ENCODE assay signal across 8 cellular contexts in the genomic region with DNA sequence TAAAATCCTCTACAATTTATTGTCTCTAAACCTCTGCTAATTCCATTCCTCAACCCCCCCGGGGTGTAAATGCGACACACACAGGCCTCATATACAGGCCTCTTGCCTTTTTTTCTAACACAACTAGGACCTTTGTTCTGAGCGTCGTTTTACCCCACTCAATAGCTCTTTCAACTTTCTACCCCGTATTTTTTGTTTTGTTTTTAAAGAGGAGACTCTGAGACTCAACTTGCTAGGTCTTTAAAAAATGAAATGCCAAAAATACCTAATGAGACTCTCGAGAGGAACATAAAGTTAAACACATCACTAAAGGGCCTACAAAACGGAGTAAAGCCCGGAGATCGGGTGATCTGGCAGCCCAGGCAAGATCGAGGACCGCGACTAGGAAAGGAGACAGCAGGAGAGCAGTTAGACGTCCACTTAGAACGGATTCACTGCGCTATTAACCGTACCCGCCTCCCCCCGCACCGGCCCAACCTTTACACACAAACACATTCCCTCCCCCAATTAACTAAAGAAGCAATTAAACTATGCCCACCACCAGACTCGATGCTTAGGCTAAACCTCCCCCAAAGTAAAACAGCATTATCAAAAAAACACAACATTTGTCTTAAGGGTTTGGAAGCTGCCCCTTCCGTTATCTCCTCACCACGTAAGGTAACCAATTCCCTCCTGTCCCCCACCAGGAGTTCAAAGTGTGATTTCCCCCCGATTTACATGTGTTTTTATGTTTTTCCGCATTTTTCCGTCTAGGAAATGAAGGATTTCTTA. TPM values are rescaled to one million over a fixed set of nuclear protein-coding genes. Genes with fewer than 3 reads are reported as not detected.
A peak's percentile ranks its signal among the peaks of the same experiment; 100 is the strongest.
DNase-seq lines count a peak whose midpoint lies in the region; ATAC-seq lines count a peak whose summit lies in the region.

No MANE protein-coding gene starts in this region.

- peaks cover 43% of the 10 kb centered on the region for H3K4me1 Mint-ChIP-seq in activated T-cell treated with anti-CD3 and anti-CD28 coated beads, Interleukin-2, amount 50 U/mL, for 4 hours (ENCODE audit: low read depth)

- H3K79me2 ChIP-seq in trophoblast cell (ENCODE audit: control insufficient read depth, insufficient read depth, low read length, poor library complexity), result peaks cover 29% of the 10 kb centered on the region

- no peak overlapping the region for H2BK120ac ChIP-seq in trophoblast cell (ENCODE audit: insufficient read depth, low read length, poor library complexity)

- H2BK5ac ChIP-seq in trophoblast cell (ENCODE audit: low read depth, low read length, poor library complexity), result no peak overlapping the region

- peak overlapping the region; percentile 97 for H3K4me3 Mint-ChIP-seq in activated T-cell treated with anti-CD3 and anti-CD28 coated beads, Interleukin-2, amount 50 U/mL, for 4 hours

- H2BK12ac ChIP-seq in trophoblast cell (ENCODE audit: low read length), result no peak overlapping the region

- H3K4me3 ChIP-seq in Jurkat, Clone E6-1 (ENCODE audit: low read length), result peak overlapping the region; percentile 87
- peak overlapping the region; percentile 45 for H3K4me3 ChIP-seq in trophoblast cell (ENCODE audit: low read depth, low read length)

- H4K12ac ChIP-seq in trophoblast cell (ENCODE audit: low read depth, low read length), result no peak overlapping the region

- peak overlapping the region; percentile 97 for H3K27ac ChIP-seq in trophoblast cell (ENCODE audit: low read depth, low read length)

- peak overlapping the region; percentile 78 for H3K9ac ChIP-seq in trophoblast cell (ENCODE audit: low read length)

- no peak for ATAC-seq in activated T-cell treated with anti-CD3 and anti-CD28 coated beads, Interleukin-2, amount 50 U/mL, for 4 hours
- ATAC-seq in GM18520 (IDR thresholded peaks at IDR 0.05; ENCODE audit: unreplicated experiment), result no peak

- H3K4ac ChIP-seq in trophoblast cell (ENCODE audit: low read depth, low read length), result peak overlapping the region; percentile 99

- H3K4me1 ChIP-seq in trophoblast cell (ENCODE audit: control insufficient read depth in 1 of 2, insufficient read depth in 2 of 2, low read length in 2 of 2), result peaks cover 0 to 5% of the 10 kb centered on the region in 2 experiments

- H2AK5ac ChIP-seq in trophoblast cell (ENCODE audit: low read length), result no peak overlapping the region

- no peaks in the 10 kb centered on the region for H3K27me3 ChIP-seq in trophoblast cell (ENCODE audit: insufficient read depth, low read length)

- H3K4me2 ChIP-seq in trophoblast cell (ENCODE audit: low read length), result peak overlapping the region; percentile 97

- no peak overlapping the region for H2AFZ ChIP-seq in trophoblast cell (ENCODE audit: insufficient read depth, low read length, poor library complexity)

- H4K91ac ChIP-seq in trophoblast cell (ENCODE audit: low read depth, low read length), result no peak overlapping the region

- H3K36me3 ChIP-seq in trophoblast cell (ENCODE audit: control insufficient read depth in 1 of 2, insufficient read depth in 2 of 2, low read length in 2 of 2), result peaks cover 0 to 6% of the 10 kb centered on the region in 2 experiments

- peak overlapping the region; percentile 56 for H3K23ac ChIP-seq in trophoblast cell (ENCODE audit: low read length)

- H3K9me3 Mint-ChIP-seq in activated T-cell treated with anti-CD3 and anti-CD28 coated beads, Interleukin-2, amount 50 U/mL, for 4 hours, result no peaks in the 10 kb centered on the region

- H3K36me3 Mint-ChIP-seq in activated T-cell treated with anti-CD3 and anti-CD28 coated beads, Interleukin-2, amount 50 U/mL, for 4 hours (ENCODE audit: insufficient read depth), result peaks cover 11% of the 10 kb centered on the region

- no peak overlapping the region for H4K8ac ChIP-seq in trophoblast cell (ENCODE audit: low read depth, low read length)

- peaks cover 17% of the 10 kb centered on the region for H3K79me1 ChIP-seq in trophoblast cell (ENCODE audit: low read length)

- DNase-seq in Ammon's horn (ENCODE audit: low spot score) (peak; percentile 31), fibroblast of peridontal ligament (ENCODE audit: extremely low read depth) (peak; percentile 26), trophoblast cell (peak in 1 of 2 donors; percentile 22), hepatic stellate cell (ENCODE audit: low spot score) (no peak), dedifferentiated amniotic fluid mesenchymal stem cell (ENCODE audit: extremely low spot score) (no peak)
- DNase-seq in Jurkat, Clone E6-1 (ENCODE audit: low read depth, low spot score), result no peak
- DNase-seq in activated T-cell treated with anti-CD3 and anti-CD28 coated beads, Interleukin-2, amount 50 U/mL, for 4 hours, result peak; percentile 11

- no peaks in the 10 kb centered on the region for H3K9me3 ChIP-seq in trophoblast cell (ENCODE audit: insufficient read depth, low read depth, low read length)

- no peaks in the 10 kb centered on the region for H3K27me3 Mint-ChIP-seq in activated T-cell treated with anti-CD3 and anti-CD28 coated beads, Interleukin-2, amount 50 U/mL, for 4 hours (ENCODE audit: low read depth)

- 100% methylated on average over 2 of the region's 25 CpGs for WGBS in trophoblast cell (ENCODE audit: extremely low coverage, insufficient coverage, insufficient read length)

- H3K14ac ChIP-seq in trophoblast cell (ENCODE audit: low read length), result peak overlapping the region; percentile 48

- H3K18ac ChIP-seq in trophoblast cell (ENCODE audit: low read length), result no peak overlapping the region

RNA-seq across cellular contexts. Expression of a gene that starts 1.6 kb away (rescaled TPM):
- polyA plus RNA-seq in Jurkat, Clone E6-1 (2012; ENCODE audit: insufficient read depth, insufficient read length), result 145 TPM
- 100 to 1,000 TPM; 211 to 227 (median 221) TPM for total RNA-seq in activated T-cell treated with anti-CD3 and anti-CD28 coated beads, Interleukin-2, amount 50 U/mL, for 4 hours
- polyA plus RNA-seq in trophoblast cell (2013), result 119 and 122 TPM in 2 replicates

RNA-seq across cellular contexts. Expression of a gene that starts 2.1 kb away (rescaled TPM):
- 5.7 TPM for polyA plus RNA-seq in Jurkat, Clone E6-1 (2012; ENCODE audit: insufficient read depth, insufficient read length)
- total RNA-seq in activated T-cell treated with anti-CD3 and anti-CD28 coated beads, Interleukin-2, amount 50 U/mL, for 4 hours, result under 1 TPM; 0.76 to 0.84 (median 0.81) TPM
- polyA plus RNA-seq in trophoblast cell (2013), result 2.7 and 2.9 TPM in 2 replicates

Comparison
In these comparisons a context has a peak if more than half of its experiments do, and no peak if none do; other contexts are left out.
1. DNase-seq: peak in Ammon's horn (single experiment), activated T-cell treated with anti-CD3 and anti-CD28 coated beads, Interleukin-2, amount 50 U/mL, for 4 hours (single experiment) and fibroblast of peridontal ligament (single experiment); none in Jurkat, Clone E6-1 (single experiment), hepatic stellate cell (single experiment) and dedifferentiated amniotic fluid mesenchymal stem cell (single experiment).